Comparison of ENCODE assay signal across 26 cellular contexts in genomic region chr19:16978839-16979802, GRCh38. TPM values are rescaled to one million over a fixed set of nuclear protein-coding genes. Genes with fewer than 3 reads are reported as not detected.
DNase-seq lines count a peak whose midpoint lies in the region; ATAC-seq, FAIRE-seq and TF ChIP-seq lines count a peak whose summit lies in the region.
"Had no signal": no experiment of that assay in that cellular context is flagged by ENCODE, and none has a peak within 500 bp of the region (broad histone marks: within the 10 kb centered on the region; RNA-seq: fewer than 3 reads in every experiment).

No MANE protein-coding gene starts in this region.

- no peak for TF ChIP-seq POLR2A in K562 (conservative IDR thresholded peaks at IDR 0.05)

- peaks cover 16% of the 10 kb centered on the region for H3K9me3 Mint-ChIP-seq in activated naive CD8-positive, alpha-beta T cell treated with anti-CD3 and anti-CD28 coated beads, Interleukin-2, amount 50 U/mL, for 24 hours
- H3K9me3 Mint-ChIP-seq in activated naive CD8-positive, alpha-beta T cell treated with anti-CD3 and anti-CD28 coated beads for 36 hours: peaks cover 5% of the 10 kb centered on the region
- peaks cover 6% of the 10 kb centered on the region for H3K9me3 Mint-ChIP-seq in endothelial cell (ENCODE audit: unreplicated experiment)

- H3K36me3 Mint-ChIP-seq in activated naive CD8-positive, alpha-beta T cell treated with anti-CD3 and anti-CD28 coated beads, Interleukin-2, amount 50 U/mL, for 24 hours (ENCODE audit: low read depth): peaks cover 5% of the 10 kb centered on the region
- H3K36me3 Mint-ChIP-seq in activated naive CD8-positive, alpha-beta T cell treated with anti-CD3 and anti-CD28 coated beads for 36 hours: no peaks in the 10 kb centered on the region
- H3K36me3 Mint-ChIP-seq in endothelial cell (ENCODE audit: low read depth, unreplicated experiment): no peaks in the 10 kb centered on the region
- H3K36me3 Mint-ChIP-seq: CD14-positive monocyte had no signal

- H4K20me1 ChIP-seq in K562 (replicated peaks; ENCODE audit: control insufficient read depth, insufficient read depth, low read length) (no peaks in the 10 kb centered on the region; the same call in 1 of the 2 replicates), GM23248 (ENCODE audit: insufficient read depth) (no peaks in the 10 kb centered on the region)
- H4K20me1 ChIP-seq: BLaER1 treated with 17β-estradiol and CSF1 and Interleukin-3, amounts not matched to agents 10 nM and 100 nM had no signal

- H3F3A ChIP-seq in GM23248 (ENCODE audit: insufficient read depth): no peaks in the 10 kb centered on the region

- H3K9ac ChIP-seq in K562 (ENCODE audit: insufficient read depth in 1 of 2, low read depth in 2 of 2, low read length in 2 of 2): no peak overlapping the region
- no peak overlapping the region for H3K9ac ChIP-seq in GM23248
- H3K9ac ChIP-seq: BLaER1 treated with 17β-estradiol and CSF1 and Interleukin-3, amounts not matched to agents 10 nM and 100 nM had no signal

- H3K9me2 ChIP-seq in GM23248 (ENCODE audit: insufficient read depth): no peaks in the 10 kb centered on the region

- TF ChIP-seq CTCF in K562 (IDR thresholded peaks at IDR 0.05 in 2 of 3, conservative IDR thresholded peaks at IDR 0.05 in 1 of 3; ENCODE audit: insufficient read depth in 2 of 3, low read depth in 1 of 3, low read length in 3 of 3): no peak
- TF ChIP-seq CTCF in endothelial cell (IDR thresholded peaks at IDR 0.05; ENCODE audit: unreplicated experiment): no peak

- CTCF ChIA-PET in K562 (lab: Yijun Ruan, JAX; ENCODE audit: low intra/inter-chr PET ratio): no interaction called here

- no peak for TF ChIP-seq RAD21 in K562 (CRISPR knock-in tag; conservative IDR thresholded peaks at IDR 0.05 in 1 of 2, IDR thresholded peaks at IDR 0.05 in 1 of 2)

- no peak overlapping the region for H3K4me3 ChIP-seq in K562
- no peak overlapping the region for H3K4me3 ChIP-seq in GM23248
- H3K4me3 ChIP-seq: A549; BLaER1 treated with 17β-estradiol and CSF1 and Interleukin-3, amounts not matched to agents 10 nM and 100 nM; GM12878 had no signal

- no peaks in the 10 kb centered on the region for H3K4me1 Mint-ChIP-seq in activated naive CD8-positive, alpha-beta T cell treated with anti-CD3 and anti-CD28 coated beads, Interleukin-2, amount 50 U/mL, for 24 hours
- H3K4me1 Mint-ChIP-seq in activated naive CD8-positive, alpha-beta T cell treated with anti-CD3 and anti-CD28 coated beads for 36 hours: no peaks in the 10 kb centered on the region
- H3K4me1 Mint-ChIP-seq in endothelial cell (ENCODE audit: unreplicated experiment): no peaks in the 10 kb centered on the region
- H3K4me1 Mint-ChIP-seq: CD8-positive, alpha-beta memory T cell had no signal

- no peaks in the 10 kb centered on the region for H3K36me3 ChIP-seq in K562 (ENCODE audit: control insufficient read depth, insufficient read depth, low read length)
- H3K36me3 ChIP-seq in GM23248 (ENCODE audit: low read depth): no peaks in the 10 kb centered on the region
- H3K36me3 ChIP-seq: BE2C had no signal

- H3K4me2 ChIP-seq in K562 (ENCODE audit: insufficient read depth, low read length) (no peak overlapping the region), GM23248 (ENCODE audit: unreplicated experiment) (no peak overlapping the region)
- H3K4me2 ChIP-seq: A549; BLaER1 treated with 17β-estradiol and CSF1 and Interleukin-3, amounts not matched to agents 10 nM and 100 nM had no signal

- no peaks in the 10 kb centered on the region for H3K79me2 ChIP-seq in K562 (ENCODE audit: control insufficient read depth, insufficient read depth, low read length)
- H3K79me2 ChIP-seq in GM23248 (ENCODE audit: insufficient read depth): no peaks in the 10 kb centered on the region

- in situ Hi-C loops in K562 (cut with MboI) (no loop called here), GM23248 (cut with MboI) (no loop called here)

- no peak overlapping the region for H3K27ac ChIP-seq in K562 (ENCODE audit: extremely low read depth, low read depth, low read length)
- H3K27ac ChIP-seq in GM23248: no peak overlapping the region
- H3K27ac ChIP-seq: A549; BLaER1 treated with 17β-estradiol and CSF1 and Interleukin-3, amounts not matched to agents 10 nM and 100 nM had no signal

- ATAC-seq in activated naive CD8-positive, alpha-beta T cell treated with anti-CD3 and anti-CD28 coated beads, Interleukin-2, amount 50 U/mL, for 24 hours: no peak
- ATAC-seq in K562: no peak
- ATAC-seq in GM21381 (IDR thresholded peaks at IDR 0.05; ENCODE audit: unreplicated experiment): no peak
- ATAC-seq: A549, GM12878 had no signal

- 0% methylated on average over 1 of the region's 1 CpG for whole genome bisulfite sequencing in K562 (ENCODE audit: insufficient coverage, low coverage, missing lambda C conversion rate)
- WGBS in GM23248 (ENCODE audit: low coverage in 1 of 2, low lambda C conversion rate in 2 of 2, missing lambda C conversion rate in 2 of 2), 2 experiments: 51 to 73% methylated on average over 1 of the region's 1 CpG

- no peak for TF ChIP-seq EP300 in K562 (IDR thresholded peaks at IDR 0.05; ENCODE audit: low read length)

- H2AFZ ChIP-seq in K562 (ENCODE audit: low read depth, low read length) (no peak overlapping the region), GM23248 (no peak overlapping the region)

- BruUV-seq in K562 (replicated peaks; lab: Mats Ljungman, UMichigan): no TSS peak

- H3K27me3 ChIP-seq in K562 (ENCODE audit: control insufficient read depth in 2 of 2, insufficient read depth in 2 of 2, low read length in 2 of 2): peaks cover 0 to 13% of the 10 kb centered on the region in 2 experiments; a peak in 3 of 5 replicates
- H3K27me3 ChIP-seq in GM23248 (replicated peaks; ENCODE audit: insufficient read depth): no peaks in the 10 kb centered on the region
- H3K27me3 ChIP-seq: BE2C; BLaER1 treated with 17β-estradiol and CSF1 and Interleukin-3, amounts not matched to agents 10 nM and 100 nM had no signal

- no peak overlapping the region for H3K4me3 Mint-ChIP-seq in activated naive CD8-positive, alpha-beta T cell treated with anti-CD3 and anti-CD28 coated beads, Interleukin-2, amount 50 U/mL, for 24 hours
- H3K4me3 Mint-ChIP-seq in activated naive CD8-positive, alpha-beta T cell treated with anti-CD3 and anti-CD28 coated beads for 36 hours: no peak overlapping the region
- peak overlapping the region; percentile 56 for H3K4me3 Mint-ChIP-seq in endothelial cell (ENCODE audit: unreplicated experiment)
- H3K4me3 Mint-ChIP-seq: CD14-positive monocyte; CD4-positive, alpha-beta T cell; CD8-positive, alpha-beta memory T cell had no signal

- no peaks in the 10 kb centered on the region for H3K4me1 ChIP-seq in K562 (replicated peaks in 1 of 2; ENCODE audit: control insufficient read depth in 2 of 2, insufficient read depth in 2 of 2, low read length in 2 of 2)
- H3K4me1 ChIP-seq in GM23248 (ENCODE audit: insufficient read depth): no peaks in the 10 kb centered on the region
- H3K4me1 ChIP-seq: A549; BE2C; BLaER1 treated with 17β-estradiol and CSF1 and Interleukin-3, amounts not matched to agents 10 nM and 100 nM had no signal

- POLR2A ChIA-PET in K562 (lab: Yijun Ruan, JAX): no interaction called here

- H3K27me3 Mint-ChIP-seq in activated naive CD8-positive, alpha-beta T cell treated with anti-CD3 and anti-CD28 coated beads, Interleukin-2, amount 50 U/mL, for 24 hours: no peaks in the 10 kb centered on the region
- no peaks in the 10 kb centered on the region for H3K27me3 Mint-ChIP-seq in activated naive CD8-positive, alpha-beta T cell treated with anti-CD3 and anti-CD28 coated beads for 36 hours
- peaks cover 6% of the 10 kb centered on the region for H3K27me3 Mint-ChIP-seq in endothelial cell (ENCODE audit: unreplicated experiment)

- FAIRE-seq in K562 (lab: Jason Lieb, UNC): no peak
- FAIRE-seq: A549, D721Med, GM12878, GM19239 had no signal

- H3K9me3 ChIP-seq in K562 (replicated peaks; ENCODE audit: control insufficient read depth, insufficient read depth, low read depth, low read length): no peaks in the 10 kb centered on the region
- H3K9me3 ChIP-seq in GM23248 (ENCODE audit: low read depth): no peaks in the 10 kb centered on the region
- H3K9me3 ChIP-seq: A549, BE2C had no signal

- H3K27ac Mint-ChIP-seq in activated naive CD8-positive, alpha-beta T cell treated with anti-CD3 and anti-CD28 coated beads, Interleukin-2, amount 50 U/mL, for 24 hours: peak overlapping the region; percentile 7
- no peak overlapping the region for H3K27ac Mint-ChIP-seq in activated naive CD8-positive, alpha-beta T cell treated with anti-CD3 and anti-CD28 coated beads for 36 hours
- H3K27ac Mint-ChIP-seq in endothelial cell (ENCODE audit: unreplicated experiment): no peak overlapping the region
- H3K27ac Mint-ChIP-seq: CD4-positive, alpha-beta T cell had no signal

- DNase-seq in activated naive CD8-positive, alpha-beta T cell treated with anti-CD3 and anti-CD28 coated beads, Interleukin-2, amount 50 U/mL, for 24 hours: no peak
- DNase-seq in activated naive CD8-positive, alpha-beta T cell treated with anti-CD3 and anti-CD28 coated beads for 36 hours: no peak
- DNase-seq in K562 (ENCODE audit: extremely low read depth in 1 of 4, low spot score in 3 of 4) (no peak), endothelial cell (ENCODE audit: low spot score) (no peak), GM23248 (no peak), medulla oblongata (ENCODE audit: extremely low spot score) (no peak)
- DNase-seq: 8988T; ACHN; AML-193; BE2C; CD4-positive, alpha-beta T cell; CD8-positive, alpha-beta memory T cell; DMS 273 treated with DMSO at 0.1 percent for 48 hours; DMS79; EL; GDM1; GOT3; H7; HCEC 1CT had no signal

- peaks cover 2% of the 10 kb centered on the region for H3K9me1 ChIP-seq in K562 (ENCODE audit: control insufficient read depth, insufficient read depth, low read length)

- intact Hi-C loops in K562 (cut with micrococcal nuclease): no loop called here

RNA-seq across cellular contexts. Expression of gene CPAMD8, which starts 47.5 kb away (rescaled TPM):
- total RNA-seq in activated naive CD8-positive, alpha-beta T cell treated with anti-CD3 and anti-CD28 coated beads for 36 hours: under 1 TPM; 0.41 to 0.42 TPM
- 7.2 and 17.1 TPM in 2 replicates for total RNA-seq in K562 (2011; cell fraction: chromatin; rRNA removed; ENCODE audit: low replicate concordance)
- total RNA-seq in K562 (2011; cell fraction: nucleolus; rRNA removed): 12.9 and 14.3 TPM in 2 replicates
- total RNA-seq in K562 (2011; cell fraction: nucleoplasm; rRNA removed): 12.8 and 15.2 TPM in 2 replicates
- total RNA-seq in K562 (2014; rRNA removed) (1.3 and 2.1 TPM in 2 replicates), K562 (2014; rRNA removed; fragmentation: Illumina TruSeq; extraction: Trizol) (0.29 and 0.69 TPM in 2 replicates), K562 (2015; rRNA removed; fragmentation: Illumina TruSeq; extraction: Trizol) (0.62 and 0.64 TPM in 2 replicates), K562 (2021) (1.5 and 2.0 TPM in 2 replicates), endothelial cell (ENCODE audit: unreplicated experiment) (4.8 TPM)
- polyA plus RNA-seq in K562 (2011; rRNA removed) (1.7 and 3.0 TPM in 2 replicates), K562 (2014; fragmentation: Illumina TruSeq; extraction: Trizol) (1.1 and 1.9 TPM in 2 replicates), K562 (2014; fragmentation: Nextera tagmentation; extraction: Ambion mirVana) (under 1 TPM; 0.20 TPM), K562 (2014; rRNA removed) (1.8 and 2.1 TPM in 2 replicates), GM23248 (2016; fragmentation: Nextera tagmentation; extraction: Ambion mirVana) (0.20 and 0.80 TPM in 2 replicates)
- 3.3 and 4.3 TPM in 2 replicates for polyA plus RNA-seq in K562 (2011; cell fraction: cytosol; rRNA removed)
- polyA plus RNA-seq in K562 (2011; cell fraction: nucleus; rRNA removed): 7.2 and 7.8 TPM in 2 replicates
- 2.8 and 4.4 TPM in 2 replicates for polyA plus RNA-seq in K562 (2012)
- 1.4 and 2.1 TPM in 2 replicates for polyA minus RNA-seq in K562 (2011; rRNA and poly(A)+ RNA removed)
- 1.1 and 4.8 TPM in 2 replicates for polyA minus RNA-seq in K562 (2011; cell fraction: cytosol; rRNA and poly(A)+ RNA removed)
- polyA minus RNA-seq in K562 (2011; cell fraction: nucleus; rRNA and poly(A)+ RNA removed): 2.7 and 5.3 TPM in 2 replicates
- 0.76 and 0.89 TPM in 2 replicates for total RNA-seq in GM23248 (2014; rRNA removed; shearing (Covaris generic))
